1 cellular context compared by ENCODE assay signal in the genomic region with DNA sequence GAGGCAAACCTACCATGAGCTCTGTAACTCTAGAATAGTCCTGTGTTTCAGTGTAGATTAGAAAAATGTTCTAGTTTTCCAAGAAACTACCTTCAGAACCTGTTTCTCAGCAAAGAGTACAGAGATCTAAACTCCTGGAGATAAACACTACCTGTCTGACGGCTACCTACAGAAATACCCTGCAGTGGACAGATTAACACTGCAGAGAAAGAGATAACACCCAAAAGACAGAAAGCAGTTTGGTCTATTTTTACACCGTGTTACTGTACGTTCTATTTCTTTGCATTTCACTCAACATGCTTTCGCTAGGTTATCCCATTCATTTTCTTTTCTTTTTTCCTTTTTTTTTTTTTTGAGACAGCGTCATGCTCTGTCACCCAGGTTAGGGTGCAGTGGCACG.
TF ChIP-seq lines count a peak whose summit lies in the region.

No MANE protein-coding gene starts in this region.

TF ChIP-seq in K562, 482 proteins besides CTCF, POLR2A, EP300 and RAD21 (continued from another document and continues in another):
- TF ChIP-seq, protein P1, sequence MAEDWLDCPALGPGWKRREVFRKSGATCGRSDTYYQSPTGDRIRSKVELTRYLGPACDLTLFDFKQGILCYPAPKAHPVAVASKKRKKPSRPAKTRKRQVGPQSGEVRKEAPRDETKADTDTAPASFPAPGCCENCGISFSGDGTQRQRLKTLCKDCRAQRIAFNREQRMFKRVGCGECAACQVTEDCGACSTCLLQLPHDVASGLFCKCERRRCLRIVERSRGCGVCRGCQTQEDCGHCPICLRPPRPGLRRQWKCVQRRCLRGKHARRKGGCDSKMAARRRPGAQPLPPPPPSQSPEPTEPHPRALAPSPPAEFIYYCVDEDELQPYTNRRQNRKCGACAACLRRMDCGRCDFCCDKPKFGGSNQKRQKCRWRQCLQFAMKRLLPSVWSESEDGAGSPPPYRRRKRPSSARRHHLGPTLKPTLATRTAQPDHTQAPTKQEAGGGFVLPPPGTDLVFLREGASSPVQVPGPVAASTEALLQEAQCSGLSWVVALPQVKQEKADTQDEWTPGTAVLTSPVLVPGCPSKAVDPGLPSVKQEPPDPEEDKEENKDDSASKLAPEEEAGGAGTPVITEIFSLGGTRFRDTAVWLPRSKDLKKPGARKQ (CRISPR knock-in tag; IDR thresholded peaks at IDR 0.05), result no peak
- TF ChIP-seq IFI16 (CRISPR knock-in tag; IDR thresholded peaks at IDR 0.05), result no peak
- TF ChIP-seq TRIM24 (IDR thresholded peaks at IDR 0.05), result peak; percentile 64 to 82; a peak in 3 of 4 replicates
- TF ChIP-seq ZNF316 (IDR thresholded peaks at IDR 0.05), result peak; percentile 7; the same call in 1 of the 2 replicates
- TF ChIP-seq, protein P2, sequence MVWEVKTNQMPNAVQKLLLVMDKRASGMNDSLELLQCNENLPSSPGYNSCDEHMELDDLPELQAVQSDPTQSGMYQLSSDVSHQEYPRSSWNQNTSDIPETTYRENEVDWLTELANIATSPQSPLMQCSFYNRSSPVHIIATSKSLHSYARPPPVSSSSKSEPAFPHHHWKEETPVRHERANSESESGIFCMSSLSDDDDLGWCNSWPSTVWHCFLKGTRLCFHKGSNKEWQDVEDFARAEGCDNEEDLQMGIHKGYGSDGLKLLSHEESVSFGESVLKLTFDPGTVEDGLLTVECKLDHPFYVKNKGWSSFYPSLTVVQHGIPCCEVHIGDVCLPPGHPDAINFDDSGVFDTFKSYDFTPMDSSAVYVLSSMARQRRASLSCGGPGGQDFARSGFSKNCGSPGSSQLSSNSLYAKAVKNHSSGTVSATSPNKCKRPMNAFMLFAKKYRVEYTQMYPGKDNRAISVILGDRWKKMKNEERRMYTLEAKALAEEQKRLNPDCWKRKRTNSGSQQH (CRISPR knock-in tag; IDR thresholded peaks at IDR 0.05), result no peak
- TF ChIP-seq ZNF263 (CRISPR knock-in tag; IDR thresholded peaks at IDR 0.05; ENCODE audit: borderline replicate concordance), result no peak
- no peak for TF ChIP-seq BCL6 (CRISPR knock-in tag; IDR thresholded peaks at IDR 0.05)
- TF ChIP-seq, protein P3, sequence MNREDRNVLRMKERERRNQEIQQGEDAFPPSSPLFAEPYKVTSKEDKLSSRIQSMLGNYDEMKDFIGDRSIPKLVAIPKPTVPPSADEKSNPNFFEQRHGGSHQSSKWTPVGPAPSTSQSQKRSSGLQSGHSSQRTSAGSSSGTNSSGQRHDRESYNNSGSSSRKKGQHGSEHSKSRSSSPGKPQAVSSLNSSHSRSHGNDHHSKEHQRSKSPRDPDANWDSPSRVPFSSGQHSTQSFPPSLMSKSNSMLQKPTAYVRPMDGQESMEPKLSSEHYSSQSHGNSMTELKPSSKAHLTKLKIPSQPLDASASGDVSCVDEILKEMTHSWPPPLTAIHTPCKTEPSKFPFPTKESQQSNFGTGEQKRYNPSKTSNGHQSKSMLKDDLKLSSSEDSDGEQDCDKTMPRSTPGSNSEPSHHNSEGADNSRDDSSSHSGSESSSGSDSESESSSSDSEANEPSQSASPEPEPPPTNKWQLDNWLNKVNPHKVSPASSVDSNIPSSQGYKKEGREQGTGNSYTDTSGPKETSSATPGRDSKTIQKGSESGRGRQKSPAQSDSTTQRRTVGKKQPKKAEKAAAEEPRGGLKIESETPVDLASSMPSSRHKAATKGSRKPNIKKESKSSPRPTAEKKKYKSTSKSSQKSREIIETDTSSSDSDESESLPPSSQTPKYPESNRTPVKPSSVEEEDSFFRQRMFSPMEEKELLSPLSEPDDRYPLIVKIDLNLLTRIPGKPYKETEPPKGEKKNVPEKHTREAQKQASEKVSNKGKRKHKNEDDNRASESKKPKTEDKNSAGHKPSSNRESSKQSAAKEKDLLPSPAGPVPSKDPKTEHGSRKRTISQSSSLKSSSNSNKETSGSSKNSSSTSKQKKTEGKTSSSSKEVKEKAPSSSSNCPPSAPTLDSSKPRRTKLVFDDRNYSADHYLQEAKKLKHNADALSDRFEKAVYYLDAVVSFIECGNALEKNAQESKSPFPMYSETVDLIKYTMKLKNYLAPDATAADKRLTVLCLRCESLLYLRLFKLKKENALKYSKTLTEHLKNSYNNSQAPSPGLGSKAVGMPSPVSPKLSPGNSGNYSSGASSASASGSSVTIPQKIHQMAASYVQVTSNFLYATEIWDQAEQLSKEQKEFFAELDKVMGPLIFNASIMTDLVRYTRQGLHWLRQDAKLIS (CRISPR knock-in tag; IDR thresholded peaks at IDR 0.05), result no peak
- peak; percentile 99 for TF ChIP-seq ZEB2 (IDR thresholded peaks at IDR 0.05)
- TF ChIP-seq, protein P4, sequence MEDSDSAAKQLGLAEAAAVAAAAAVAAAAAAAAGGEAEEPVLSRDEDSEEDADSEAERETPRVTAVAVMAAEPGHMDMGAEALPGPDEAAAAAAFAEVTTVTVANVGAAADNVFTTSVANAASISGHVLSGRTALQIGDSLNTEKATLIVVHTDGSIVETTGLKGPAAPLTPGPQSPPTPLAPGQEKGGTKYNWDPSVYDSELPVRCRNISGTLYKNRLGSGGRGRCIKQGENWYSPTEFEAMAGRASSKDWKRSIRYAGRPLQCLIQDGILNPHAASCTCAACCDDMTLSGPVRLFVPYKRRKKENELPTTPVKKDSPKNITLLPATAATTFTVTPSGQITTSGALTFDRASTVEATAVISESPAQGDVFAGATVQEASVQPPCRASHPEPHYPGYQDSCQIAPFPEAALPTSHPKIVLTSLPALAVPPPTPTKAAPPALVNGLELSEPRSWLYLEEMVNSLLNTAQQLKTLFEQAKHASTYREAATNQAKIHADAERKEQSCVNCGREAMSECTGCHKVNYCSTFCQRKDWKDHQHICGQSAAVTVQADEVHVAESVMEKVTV (CRISPR knock-in tag; IDR thresholded peaks at IDR 0.05), result no peak
- TF ChIP-seq CBX3 (IDR thresholded peaks at IDR 0.05; ENCODE audit: borderline replicate concordance in 1 of 2, low read length in 2 of 2), result peak in 1 of 2 experiments; percentile 44; a peak in 1 of 3 replicates
- TF ChIP-seq U2AF1 (optimal IDR thresholded peaks at IDR 0.05; ENCODE audit: low read depth, low read length), result no peak
- TF ChIP-seq MEF2D (tag; conservative IDR thresholded peaks at IDR 0.05; ENCODE audit: low read depth), result 0 out of 2 replicates have a peak, but pooled peaks have one; percentile 60
- TF ChIP-seq NCOA2 (IDR thresholded peaks at IDR 0.05; ENCODE audit: partially characterized antibody in 2 of 2), result no peak
- no peak for TF ChIP-seq ELF1 (tag; IDR thresholded peaks at IDR 0.05)
- no peak for TF ChIP-seq STAT5B (CRISPR knock-in tag; IDR thresholded peaks at IDR 0.05)
- no peak for TF ChIP-seq YY1 (IDR thresholded peaks at IDR 0.05; ENCODE audit: borderline replicate concordance in 1 of 3, control insufficient read depth in 1 of 3, extremely low read depth in 1 of 3, insufficient read depth in 3 of 3, insufficient read length in 1 of 3, insufficient replicate concordance in 2 of 3, low read depth in 1 of 3, low read length in 2 of 3)
- no peak for TF ChIP-seq POLR2AphosphoS2 (IDR thresholded peaks at IDR 0.05; ENCODE audit: low read length)
- no peak for TF ChIP-seq DDX20 (tag; IDR thresholded peaks at IDR 0.05; ENCODE audit: low read depth)
- TF ChIP-seq EGR1 (conservative IDR thresholded peaks at IDR 0.05), result no peak
- TF ChIP-seq, protein P5, sequence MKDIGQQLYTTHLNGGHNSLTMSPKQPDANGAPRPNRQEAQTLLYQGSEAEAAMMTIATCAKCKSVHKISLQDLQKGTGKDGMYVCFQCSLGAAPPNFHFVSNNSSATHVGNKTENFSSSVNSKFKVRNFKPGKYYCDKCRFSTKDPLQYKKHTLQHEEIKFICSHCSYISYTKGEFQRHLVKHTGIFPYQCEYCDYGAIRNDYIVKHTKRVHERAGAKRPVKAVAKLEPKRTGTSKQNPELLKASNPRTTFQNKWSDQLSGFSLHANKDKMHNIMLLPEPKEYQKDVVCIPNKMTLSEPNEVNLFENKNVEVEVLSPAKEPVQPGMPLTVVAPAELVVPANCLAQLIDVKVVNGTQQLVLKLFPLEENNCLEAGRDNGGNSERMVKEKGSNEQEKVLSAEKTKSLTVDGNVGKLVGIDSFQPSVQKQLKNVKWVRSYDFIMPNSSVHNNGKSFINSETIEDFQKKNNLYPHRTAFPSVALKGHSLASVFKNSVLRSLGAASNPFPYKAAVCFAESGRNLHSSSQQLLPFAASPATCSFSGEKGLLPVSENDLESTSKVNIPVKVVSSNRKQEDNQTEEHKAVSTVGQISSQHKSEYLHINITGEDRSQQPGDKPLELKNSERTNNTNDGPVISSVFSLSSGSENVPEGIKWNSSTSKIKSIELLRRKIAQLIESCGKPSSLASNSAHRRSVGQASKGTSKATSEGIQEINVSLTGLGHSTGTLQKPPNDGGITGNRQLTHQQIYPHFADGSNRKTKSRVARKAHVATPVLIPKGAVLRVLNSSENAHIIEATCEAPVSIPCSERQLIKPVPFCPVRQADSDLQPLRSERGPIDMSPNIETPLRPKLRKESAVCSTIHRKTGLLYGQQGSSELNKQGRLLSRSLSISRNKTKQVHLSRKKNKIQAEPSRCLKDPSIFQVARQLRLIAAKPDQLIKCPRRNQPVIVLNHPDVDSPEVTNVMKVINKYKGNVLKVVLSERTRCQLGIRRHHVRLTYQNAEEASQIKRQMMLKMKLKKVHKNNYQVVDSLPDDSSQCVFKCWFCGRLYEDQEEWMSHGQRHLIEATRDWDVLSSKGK (CRISPR knock-in tag; IDR thresholded peaks at IDR 0.05), result no peak
- TF ChIP-seq, protein P6, sequence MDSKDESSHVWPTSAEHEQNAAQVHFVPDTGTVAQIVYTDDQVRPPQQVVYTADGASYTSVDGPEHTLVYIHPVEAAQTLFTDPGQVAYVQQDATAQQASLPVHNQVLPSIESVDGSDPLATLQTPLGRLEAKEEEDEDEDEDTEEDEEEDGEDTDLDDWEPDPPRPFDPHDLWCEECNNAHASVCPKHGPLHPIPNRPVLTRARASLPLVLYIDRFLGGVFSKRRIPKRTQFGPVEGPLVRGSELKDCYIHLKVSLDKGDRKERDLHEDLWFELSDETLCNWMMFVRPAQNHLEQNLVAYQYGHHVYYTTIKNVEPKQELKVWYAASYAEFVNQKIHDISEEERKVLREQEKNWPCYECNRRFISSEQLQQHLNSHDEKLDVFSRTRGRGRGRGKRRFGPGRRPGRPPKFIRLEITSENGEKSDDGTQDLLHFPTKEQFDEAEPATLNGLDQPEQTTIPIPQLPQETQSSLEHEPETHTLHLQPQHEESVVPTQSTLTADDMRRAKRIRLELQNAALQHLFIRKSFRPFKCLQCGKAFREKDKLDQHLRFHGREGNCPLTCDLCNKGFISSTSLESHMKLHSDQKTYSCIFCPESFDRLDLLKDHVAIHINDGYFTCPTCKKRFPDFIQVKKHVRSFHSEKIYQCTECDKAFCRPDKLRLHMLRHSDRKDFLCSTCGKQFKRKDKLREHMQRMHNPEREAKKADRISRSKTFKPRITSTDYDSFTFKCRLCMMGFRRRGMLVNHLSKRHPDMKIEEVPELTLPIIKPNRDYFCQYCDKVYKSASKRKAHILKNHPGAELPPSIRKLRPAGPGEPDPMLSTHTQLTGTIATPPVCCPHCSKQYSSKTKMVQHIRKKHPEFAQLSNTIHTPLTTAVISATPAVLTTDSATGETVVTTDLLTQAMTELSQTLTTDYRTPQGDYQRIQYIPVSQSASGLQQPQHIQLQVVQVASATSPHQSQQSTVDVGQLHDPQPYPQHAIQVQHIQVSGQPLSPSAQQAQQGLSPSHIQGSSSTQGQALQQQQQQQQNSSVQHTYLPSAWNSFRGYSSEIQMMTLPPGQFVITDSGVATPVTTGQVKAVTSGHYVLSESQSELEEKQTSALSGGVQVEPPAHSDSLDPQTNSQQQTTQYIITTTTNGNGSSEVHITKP (IDR thresholded peaks at IDR 0.05; ENCODE audit: partially characterized antibody), result peak; percentile 27
- TF ChIP-seq, protein P7, sequence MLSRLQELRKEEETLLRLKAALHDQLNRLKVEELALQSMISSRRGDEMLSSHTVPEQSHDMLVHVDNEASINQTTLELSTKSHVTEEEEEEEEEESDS (CRISPR knock-in tag; IDR thresholded peaks at IDR 0.05), result no peak
- TF ChIP-seq ZFP30 (CRISPR knock-in tag; IDR thresholded peaks at IDR 0.05; ENCODE audit: borderline replicate concordance), result no peak
- TF ChIP-seq SAP30 (IDR thresholded peaks at IDR 0.05; ENCODE audit: borderline replicate concordance, insufficient read depth, low read depth, low read length, poor library complexity, severe bottlenecking), result no peak
- peak; percentile 76 for TF ChIP-seq SMARCE1 (IDR thresholded peaks at IDR 0.05)
- no peak for TF ChIP-seq ZKSCAN3 (CRISPR knock-in tag; IDR thresholded peaks at IDR 0.05)
- TF ChIP-seq ZNF217 (CRISPR knock-in tag; IDR thresholded peaks at IDR 0.05), result no peak
- peak; percentile 93 for TF ChIP-seq CBFA2T2 (conservative IDR thresholded peaks at IDR 0.05)
- TF ChIP-seq SMARCC2 (IDR thresholded peaks at IDR 0.05; ENCODE audit: low read depth), result peak; percentile 81; the same call in 1 of the 2 replicates
- TF ChIP-seq, protein P8, sequence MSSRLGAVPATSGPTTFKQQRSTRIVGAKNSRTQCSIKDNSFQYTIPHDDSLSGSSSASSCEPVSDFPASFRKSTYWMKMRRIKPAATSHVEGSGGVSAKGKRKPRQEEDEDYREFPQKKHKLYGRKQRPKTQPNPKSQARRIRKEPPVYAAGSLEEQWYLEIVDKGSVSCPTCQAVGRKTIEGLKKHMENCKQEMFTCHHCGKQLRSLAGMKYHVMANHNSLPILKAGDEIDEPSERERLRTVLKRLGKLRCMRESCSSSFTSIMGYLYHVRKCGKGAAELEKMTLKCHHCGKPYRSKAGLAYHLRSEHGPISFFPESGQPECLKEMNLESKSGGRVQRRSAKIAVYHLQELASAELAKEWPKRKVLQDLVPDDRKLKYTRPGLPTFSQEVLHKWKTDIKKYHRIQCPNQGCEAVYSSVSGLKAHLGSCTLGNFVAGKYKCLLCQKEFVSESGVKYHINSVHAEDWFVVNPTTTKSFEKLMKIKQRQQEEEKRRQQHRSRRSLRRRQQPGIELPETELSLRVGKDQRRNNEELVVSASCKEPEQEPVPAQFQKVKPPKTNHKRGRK (tag; IDR thresholded peaks at IDR 0.05), result no peak
- no peak for TF ChIP-seq RBM25 (IDR thresholded peaks at IDR 0.05; ENCODE audit: low read depth, low read length, severe bottlenecking)
- TF ChIP-seq FUS (optimal IDR thresholded peaks at IDR 0.05; ENCODE audit: low read depth, low read length), result no peak
- TF ChIP-seq HDAC3 (IDR thresholded peaks at IDR 0.05; ENCODE audit: borderline replicate concordance, partially characterized antibody), result peak; percentile 58
- TF ChIP-seq NFIX (CRISPR knock-in tag; IDR thresholded peaks at IDR 0.05; ENCODE audit: low read depth), result no peak
- no peak for TF ChIP-seq ZNF41 (CRISPR knock-in tag; conservative IDR thresholded peaks at IDR 0.05)
- no peak for TF ChIP-seq ZNF707 (CRISPR knock-in tag; conservative IDR thresholded peaks at IDR 0.05)
- TF ChIP-seq, protein P9, sequence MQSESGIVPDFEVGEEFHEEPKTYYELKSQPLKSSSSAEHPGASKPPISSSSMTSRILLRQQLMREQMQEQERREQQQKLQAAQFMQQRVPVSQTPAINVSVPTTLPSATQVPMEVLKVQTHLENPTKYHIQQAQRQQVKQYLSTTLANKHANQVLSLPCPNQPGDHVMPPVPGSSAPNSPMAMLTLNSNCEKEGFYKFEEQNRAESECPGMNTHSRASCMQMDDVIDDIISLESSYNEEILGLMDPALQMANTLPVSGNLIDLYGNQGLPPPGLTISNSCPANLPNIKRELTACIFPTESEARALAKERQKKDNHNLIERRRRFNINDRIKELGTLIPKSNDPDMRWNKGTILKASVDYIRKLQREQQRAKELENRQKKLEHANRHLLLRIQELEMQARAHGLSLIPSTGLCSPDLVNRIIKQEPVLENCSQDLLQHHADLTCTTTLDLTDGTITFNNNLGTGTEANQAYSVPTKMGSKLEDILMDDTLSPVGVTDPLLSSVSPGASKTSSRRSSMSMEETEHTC (IDR thresholded peaks at IDR 0.05), result no peak
- TF ChIP-seq TGIF2 (CRISPR knock-in tag; IDR thresholded peaks at IDR 0.05), result no peak
- no peak for TF ChIP-seq SIN3B (IDR thresholded peaks at IDR 0.05; ENCODE audit: low read depth)
- no peak for TF ChIP-seq RBM15 (IDR thresholded peaks at IDR 0.05; ENCODE audit: insufficient read depth, low read length)
- TF ChIP-seq RFX7 (CRISPR knock-in tag; IDR thresholded peaks at IDR 0.05), result no peak
- TF ChIP-seq PURB (CRISPR knock-in tag; IDR thresholded peaks at IDR 0.05; ENCODE audit: low read depth), result no peak
- no peak for TF ChIP-seq RBM34 (IDR thresholded peaks at IDR 0.05; ENCODE audit: borderline replicate concordance, insufficient read depth, low read length)
